In genomic region chr16:88700636-88701482, GRCh38 we compare ENCODE assay signal across 9 cellular contexts. TPM values are rescaled to one million over a fixed set of nuclear protein-coding genes. Genes with fewer than 3 reads are reported as not detected.
DNase-seq lines count a peak whose midpoint lies in the region; ATAC-seq lines count a peak whose summit lies in the region.
"Had no signal": no experiment of that assay in that cellular context is flagged by ENCODE, and none has a peak within 500 bp of the region (broad histone marks: within the 10 kb centered on the region; RNA-seq: fewer than 3 reads in every experiment).

No MANE protein-coding gene starts in this region.

- H3K27ac Mint-ChIP-seq in activated CD4-positive, alpha-beta T cell treated with anti-CD3 and anti-CD28 coated beads, Interleukin-2, amount 10 ng/mL, durations not matched to agents 7 days and 5 days: peak overlapping the region; percentile 98
- H3K27ac Mint-ChIP-seq in dendritic cell treated with granulocyte-macrophage colony-stimulating factor and Interleukin-4, amounts not matched to agents 40 ng/mL and 50 ng/mL, for 4 days: peak overlapping the region; percentile 89
- H3K27ac Mint-ChIP-seq in naive thymus-derived CD8-positive, alpha-beta T cell: peak overlapping the region; percentile 88 to 100 (median 96)

- H3K4me3 ChIP-seq in Jurkat, Clone E6-1 (ENCODE audit: low read length): peak overlapping the region; percentile 64

- POLR2A ChIA-PET in activated CD4-positive, alpha-beta T cell treated with anti-CD3 and anti-CD28 coated beads, Interleukin-2, amount 10 ng/mL, durations not matched to agents 7 days and 5 days (lab: Charles Lee): interaction anchor here (1.5 kb wide), 1 partner anchor 13 kb away, joined by 5 read pairs; no protein-coding TSS in a partner anchor
- POLR2A ChIA-PET in naive thymus-derived CD8-positive, alpha-beta T cell (lab: Charles Lee): interaction anchor here (0.5 to 8.7 kb wide), 24 partner anchors 9 to 547 kb away, joined by 3 to 100 read pairs (median 6); partner anchors contain the start of genes CDT1, CYBA, GALNS and MVD

- peak overlapping the region; percentile 85 for H3K4me3 Mint-ChIP-seq in activated CD4-positive, alpha-beta T cell treated with anti-CD3 and anti-CD28 coated beads, Interleukin-2, amount 10 ng/mL, durations not matched to agents 7 days and 5 days
- peak overlapping the region; percentile 93 for H3K4me3 Mint-ChIP-seq in dendritic cell treated with granulocyte-macrophage colony-stimulating factor and Interleukin-4, amounts not matched to agents 40 ng/mL and 50 ng/mL, for 4 days
- H3K4me3 Mint-ChIP-seq in naive thymus-derived CD8-positive, alpha-beta T cell: peak overlapping the region; percentile 93 to 99 (median 96)

- DNase-seq in AG08396 (ENCODE audit: low spot score) (peak; percentile 84), NCI-H69 (lab: John Stamatoyannopoulos, UW) (no peak)
- peak; percentile 89 for DNase-seq in Jurkat, Clone E6-1 (ENCODE audit: low read depth, low spot score)
- DNase-seq in activated CD4-positive, alpha-beta T cell treated with anti-CD3 and anti-CD28 coated beads, Interleukin-2, amount 10 ng/mL, durations not matched to agents 7 days and 5 days: peak; percentile 97
- DNase-seq in naive thymus-derived CD8-positive, alpha-beta T cell: peak; percentile 82 to 97 (median 94)
- DNase-seq in stimulated activated naive CD4-positive, alpha-beta T cell (lab: John Stamatoyannopoulos, UW): peak; percentile 86 to 93 (median 90)

- intact Hi-C loops in dendritic cell treated with granulocyte-macrophage colony-stimulating factor and Interleukin-4, amounts not matched to agents 40 ng/mL and 50 ng/mL, for 4 days (cut with micrococcal nuclease): loop anchor here (1.0 to 10.0 kb wide), 3 partner anchors 14 to 106 kb away; partner anchors contain the start of genes MVD and SNAI3

- peak; percentile 73 for ATAC-seq in GM21381 (IDR thresholded peaks at IDR 0.05; ENCODE audit: unreplicated experiment)
- ATAC-seq in naive thymus-derived CD8-positive, alpha-beta T cell: peak; percentile 68 to 72

- peaks cover 69% of the 10 kb centered on the region for H3K36me3 Mint-ChIP-seq in activated CD4-positive, alpha-beta T cell treated with anti-CD3 and anti-CD28 coated beads, Interleukin-2, amount 10 ng/mL, durations not matched to agents 7 days and 5 days (ENCODE audit: low read depth)
- H3K36me3 Mint-ChIP-seq in dendritic cell treated with granulocyte-macrophage colony-stimulating factor and Interleukin-4, amounts not matched to agents 40 ng/mL and 50 ng/mL, for 4 days (ENCODE audit: low read depth): peaks cover 84% of the 10 kb centered on the region
- peaks cover 0 to 24% (median 6%) of the 10 kb centered on the region in 3 donors for H3K36me3 Mint-ChIP-seq in naive thymus-derived CD8-positive, alpha-beta T cell

- H3K4me1 Mint-ChIP-seq in activated CD4-positive, alpha-beta T cell treated with anti-CD3 and anti-CD28 coated beads, Interleukin-2, amount 10 ng/mL, durations not matched to agents 7 days and 5 days: peaks cover 60% of the 10 kb centered on the region
- peaks cover 82% of the 10 kb centered on the region for H3K4me1 Mint-ChIP-seq in dendritic cell treated with granulocyte-macrophage colony-stimulating factor and Interleukin-4, amounts not matched to agents 40 ng/mL and 50 ng/mL, for 4 days (ENCODE audit: low read depth)
- H3K4me1 Mint-ChIP-seq in naive thymus-derived CD8-positive, alpha-beta T cell: peaks cover 28 to 72% (median 63%) of the 10 kb centered on the region in 4 donors

- H3K9me3 Mint-ChIP-seq in activated CD4-positive, alpha-beta T cell treated with anti-CD3 and anti-CD28 coated beads, Interleukin-2, amount 10 ng/mL, durations not matched to agents 7 days and 5 days: no peaks in the 10 kb centered on the region
- no peaks in the 10 kb centered on the region for H3K9me3 Mint-ChIP-seq in dendritic cell treated with granulocyte-macrophage colony-stimulating factor and Interleukin-4, amounts not matched to agents 40 ng/mL and 50 ng/mL, for 4 days
- H3K9me3 Mint-ChIP-seq in naive thymus-derived CD8-positive, alpha-beta T cell: no peaks in the 10 kb centered on the region

- H3K27me3 Mint-ChIP-seq in activated CD4-positive, alpha-beta T cell treated with anti-CD3 and anti-CD28 coated beads, Interleukin-2, amount 10 ng/mL, durations not matched to agents 7 days and 5 days: no peaks in the 10 kb centered on the region
- no peaks in the 10 kb centered on the region for H3K27me3 Mint-ChIP-seq in dendritic cell treated with granulocyte-macrophage colony-stimulating factor and Interleukin-4, amounts not matched to agents 40 ng/mL and 50 ng/mL, for 4 days
- no peaks in the 10 kb centered on the region for H3K27me3 Mint-ChIP-seq in naive thymus-derived CD8-positive, alpha-beta T cell

- CTCF ChIA-PET in activated CD4-positive, alpha-beta T cell treated with anti-CD3 and anti-CD28 coated beads, Interleukin-2, amount 10 ng/mL, durations not matched to agents 7 days and 5 days (lab: Charles Lee): interaction anchor here (0.6 to 2.1 kb wide), 6 partner anchors 8 to 36 kb away, joined by 3 to 11 read pairs (median 3); no protein-coding TSS in a partner anchor

RNA-seq across cellular contexts. Expression of gene RNF166, which starts 5.3 kb away (rescaled TPM):
- 48.5 TPM for polyA plus RNA-seq in Jurkat, Clone E6-1 (2012; ENCODE audit: insufficient read depth, insufficient read length)
- total RNA-seq in activated CD4-positive, alpha-beta T cell treated with anti-CD3 and anti-CD28 coated beads, Interleukin-2, amount 10 ng/mL, durations not matched to agents 7 days and 5 days: 100 to 1,000 TPM; 214 to 234 TPM
- total RNA-seq in naive thymus-derived CD8-positive, alpha-beta T cell: 100 to 1,000 TPM; 209 to 230 TPM
- 100 to 1,000 TPM in 2 of 3 donors, 10 to 100 TPM in 1; 79.4 to 104 (median 101) TPM for polyA plus RNA-seq in naive thymus-derived CD8-positive, alpha-beta T cell

RNA-seq across cellular contexts. Expression of gene CTU2, which starts 5.4 kb away (rescaled TPM):
- 21.2 TPM for polyA plus RNA-seq in Jurkat, Clone E6-1 (2012; ENCODE audit: insufficient read depth, insufficient read length)
- total RNA-seq in activated CD4-positive, alpha-beta T cell treated with anti-CD3 and anti-CD28 coated beads, Interleukin-2, amount 10 ng/mL, durations not matched to agents 7 days and 5 days: 10 to 100 TPM; 20.5 to 27.2 TPM
- total RNA-seq in naive thymus-derived CD8-positive, alpha-beta T cell: 10 to 100 TPM; 28.7 to 31.5 TPM
- polyA plus RNA-seq in naive thymus-derived CD8-positive, alpha-beta T cell: 10 to 100 TPM; 16.9 to 21.9 (median 19.0) TPM

RNA-seq across cellular contexts. Expression of gene SNAI3, which starts 14.6 kb away (rescaled TPM):
- polyA plus RNA-seq in Jurkat, Clone E6-1 (2012; ENCODE audit: insufficient read depth, insufficient read length): 1.2 TPM
- 10 to 100 TPM; 21.0 to 24.2 TPM for total RNA-seq in activated CD4-positive, alpha-beta T cell treated with anti-CD3 and anti-CD28 coated beads, Interleukin-2, amount 10 ng/mL, durations not matched to agents 7 days and 5 days
- total RNA-seq in naive thymus-derived CD8-positive, alpha-beta T cell: 1 to 10 TPM; 2.3 to 2.5 TPM
- 1 to 10 TPM; 3.3 to 6.1 (median 5.3) TPM for polyA plus RNA-seq in naive thymus-derived CD8-positive, alpha-beta T cell
- polyA plus RNA-seq: neural cell had no signal

RNA-seq across cellular contexts. Expression of gene MVD, which starts 38.0 kb away (rescaled TPM):
- 91.1 TPM for polyA plus RNA-seq in Jurkat, Clone E6-1 (2012; ENCODE audit: insufficient read depth, insufficient read length)
- 10 to 100 TPM; 65.3 to 72.3 TPM for total RNA-seq in activated CD4-positive, alpha-beta T cell treated with anti-CD3 and anti-CD28 coated beads, Interleukin-2, amount 10 ng/mL, durations not matched to agents 7 days and 5 days
- 10 to 100 TPM; 40.2 to 42.7 TPM for total RNA-seq in naive thymus-derived CD8-positive, alpha-beta T cell
- polyA plus RNA-seq in naive thymus-derived CD8-positive, alpha-beta T cell: 10 to 100 TPM; 14.4 to 20.4 (median 18.5) TPM

RNA-seq across cellular contexts. Expression of gene CYBA, which starts 50.0 kb away (rescaled TPM):
- polyA plus RNA-seq in Jurkat, Clone E6-1 (2012; ENCODE audit: insufficient read depth, insufficient read length): 176 TPM
- 100 to 1,000 TPM; 486 to 586 TPM for total RNA-seq in activated CD4-positive, alpha-beta T cell treated with anti-CD3 and anti-CD28 coated beads, Interleukin-2, amount 10 ng/mL, durations not matched to agents 7 days and 5 days
- 100 to 1,000 TPM; 231 to 235 TPM for total RNA-seq in naive thymus-derived CD8-positive, alpha-beta T cell
- polyA plus RNA-seq in naive thymus-derived CD8-positive, alpha-beta T cell: 100 to 1,000 TPM; 625 to 787 (median 649) TPM

Comparison
In these comparisons a context has a peak if more than half of its experiments do, and no peak if none do; other contexts are left out.
1. RNA of gene SNAI3, which starts 14.6 kb away (total RNA-seq): 21.0 to 24.2 TPM in activated CD4-positive, alpha-beta T cell treated with anti-CD3 and anti-CD28 coated beads, Interleukin-2, amount 10 ng/mL, durations not matched to agents 7 days and 5 days; 2.3 to 2.5 TPM in naive thymus-derived CD8-positive, alpha-beta T cell; every median in the first group is over 4 times any median in the second.
2. Peak in every context shown above with its lines, with median percentiles within 50 percentile points of each other: H3K27ac Mint-ChIP-seq and H3K4me3 Mint-ChIP-seq.